In the genomic region with DNA sequence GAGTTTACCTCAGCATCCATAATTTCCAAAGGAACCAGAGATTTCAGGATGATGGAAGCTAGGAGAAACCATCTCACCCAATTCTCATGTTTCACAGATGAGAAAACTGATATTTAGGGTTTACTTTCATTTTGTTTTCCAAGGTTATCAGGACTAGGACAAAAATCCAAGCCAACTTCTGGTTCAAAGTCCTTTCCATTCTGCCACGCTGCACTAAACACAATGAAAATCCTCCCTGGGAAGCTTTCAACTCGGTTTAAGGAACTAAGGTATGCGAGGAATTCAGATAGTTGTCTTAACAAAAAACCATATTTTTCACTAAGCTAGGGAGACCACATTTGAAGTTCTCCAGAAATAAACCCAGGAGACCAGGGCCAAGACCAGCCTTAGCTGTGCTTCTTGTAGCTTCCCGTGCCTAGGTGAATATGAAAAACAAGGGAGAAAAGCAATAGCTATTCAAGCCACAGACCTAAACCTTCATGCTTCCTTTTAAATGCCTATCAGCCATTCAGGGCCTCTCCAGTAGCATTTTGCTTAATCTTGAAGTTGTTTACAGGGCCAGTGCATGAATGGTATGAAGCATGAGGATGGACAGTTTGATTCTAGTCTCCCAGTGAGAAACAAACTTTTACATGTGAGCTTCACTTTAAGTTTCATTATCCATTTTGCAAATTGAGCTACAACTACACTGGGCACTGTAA, we compare ENCODE assay signal across 1 cellular context.
TF ChIP-seq lines count a peak whose summit lies in the region.

No MANE protein-coding gene starts in this region.

TF ChIP-seq in GM23338, 12 proteins besides CTCF, POLR2A, EP300 and RAD21:
- TF ChIP-seq, protein P1, sequence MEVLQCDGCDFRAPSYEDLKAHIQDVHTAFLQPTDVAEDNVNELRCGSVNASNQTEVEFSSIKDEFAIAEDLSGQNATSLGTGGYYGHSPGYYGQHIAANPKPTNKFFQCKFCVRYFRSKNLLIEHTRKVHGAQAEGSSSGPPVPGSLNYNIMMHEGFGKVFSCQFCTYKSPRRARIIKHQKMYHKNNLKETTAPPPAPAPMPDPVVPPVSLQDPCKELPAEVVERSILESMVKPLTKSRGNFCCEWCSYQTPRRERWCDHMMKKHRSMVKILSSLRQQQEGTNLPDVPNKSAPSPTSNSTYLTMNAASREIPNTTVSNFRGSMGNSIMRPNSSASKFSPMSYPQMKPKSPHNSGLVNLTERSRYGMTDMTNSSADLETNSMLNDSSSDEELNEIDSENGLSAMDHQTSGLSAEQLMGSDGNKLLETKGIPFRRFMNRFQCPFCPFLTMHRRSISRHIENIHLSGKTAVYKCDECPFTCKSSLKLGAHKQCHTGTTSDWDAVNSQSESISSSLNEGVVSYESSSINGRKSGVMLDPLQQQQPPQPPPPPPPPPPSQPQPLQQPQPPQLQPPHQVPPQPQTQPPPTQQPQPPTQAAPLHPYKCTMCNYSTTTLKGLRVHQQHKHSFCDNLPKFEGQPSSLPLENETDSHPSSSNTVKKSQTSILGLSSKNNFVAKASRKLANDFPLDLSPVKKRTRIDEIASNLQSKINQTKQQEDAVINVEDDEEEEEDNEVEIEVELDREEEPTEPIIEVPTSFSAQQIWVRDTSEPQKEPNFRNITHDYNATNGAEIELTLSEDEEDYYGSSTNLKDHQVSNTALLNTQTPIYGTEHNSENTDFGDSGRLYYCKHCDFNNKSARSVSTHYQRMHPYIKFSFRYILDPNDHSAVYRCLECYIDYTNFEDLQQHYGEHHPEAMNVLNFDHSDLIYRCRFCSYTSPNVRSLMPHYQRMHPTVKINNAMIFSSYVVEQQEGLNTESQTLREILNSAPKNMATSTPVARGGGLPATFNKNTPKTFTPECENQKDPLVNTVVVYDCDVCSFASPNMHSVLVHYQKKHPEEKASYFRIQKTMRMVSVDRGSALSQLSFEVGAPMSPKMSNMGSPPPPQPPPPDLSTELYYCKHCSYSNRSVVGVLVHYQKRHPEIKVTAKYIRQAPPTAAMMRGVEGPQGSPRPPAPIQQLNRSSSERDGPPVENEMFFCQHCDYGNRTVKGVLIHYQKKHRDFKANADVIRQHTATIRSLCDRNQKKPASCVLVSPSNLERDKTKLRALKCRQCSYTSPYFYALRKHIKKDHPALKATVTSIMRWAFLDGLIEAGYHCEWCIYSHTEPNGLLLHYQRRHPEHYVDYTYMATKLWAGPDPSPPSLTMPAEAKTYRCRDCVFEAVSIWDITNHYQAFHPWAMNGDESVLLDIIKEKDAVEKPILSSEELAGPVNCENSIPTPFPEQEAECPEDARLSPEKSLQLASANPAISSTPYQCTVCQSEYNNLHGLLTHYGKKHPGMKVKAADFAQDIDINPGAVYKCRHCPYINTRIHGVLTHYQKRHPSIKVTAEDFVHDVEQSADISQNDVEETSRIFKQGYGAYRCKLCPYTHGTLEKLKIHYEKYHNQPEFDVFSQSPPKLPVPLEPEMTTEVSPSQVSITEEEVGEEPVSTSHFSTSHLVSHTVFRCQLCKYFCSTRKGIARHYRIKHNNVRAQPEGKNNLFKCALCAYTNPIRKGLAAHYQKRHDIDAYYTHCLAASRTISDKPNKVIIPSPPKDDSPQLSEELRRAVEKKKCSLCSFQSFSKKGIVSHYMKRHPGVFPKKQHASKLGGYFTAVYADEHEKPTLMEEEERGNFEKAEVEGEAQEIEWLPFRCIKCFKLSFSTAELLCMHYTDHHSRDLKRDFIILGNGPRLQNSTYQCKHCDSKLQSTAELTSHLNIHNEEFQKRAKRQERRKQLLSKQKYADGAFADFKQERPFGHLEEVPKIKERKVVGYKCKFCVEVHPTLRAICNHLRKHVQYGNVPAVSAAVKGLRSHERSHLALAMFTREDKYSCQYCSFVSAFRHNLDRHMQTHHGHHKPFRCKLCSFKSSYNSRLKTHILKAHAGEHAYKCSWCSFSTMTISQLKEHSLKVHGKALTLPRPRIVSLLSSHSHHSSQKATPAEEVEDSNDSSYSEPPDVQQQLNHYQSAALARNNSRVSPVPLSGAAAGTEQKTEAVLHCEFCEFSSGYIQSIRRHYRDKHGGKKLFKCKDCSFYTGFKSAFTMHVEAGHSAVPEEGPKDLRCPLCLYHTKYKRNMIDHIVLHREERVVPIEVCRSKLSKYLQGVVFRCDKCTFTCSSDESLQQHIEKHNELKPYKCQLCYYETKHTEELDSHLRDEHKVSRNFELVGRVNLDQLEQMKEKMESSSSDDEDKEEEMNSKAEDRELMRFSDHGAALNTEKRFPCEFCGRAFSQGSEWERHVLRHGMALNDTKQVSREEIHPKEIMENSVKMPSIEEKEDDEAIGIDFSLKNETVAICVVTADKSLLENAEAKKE (CRISPR knock-in tag; IDR thresholded peaks at IDR 0.05) = peak; percentile 1; the same call in 1 of the 2 replicates
- no peak for TF ChIP-seq JUNB (IDR thresholded peaks at IDR 0.05; ENCODE audit: unreplicated experiment)
